Comparison of ENCODE assay signal across 18 cellular contexts in the genomic region with DNA sequence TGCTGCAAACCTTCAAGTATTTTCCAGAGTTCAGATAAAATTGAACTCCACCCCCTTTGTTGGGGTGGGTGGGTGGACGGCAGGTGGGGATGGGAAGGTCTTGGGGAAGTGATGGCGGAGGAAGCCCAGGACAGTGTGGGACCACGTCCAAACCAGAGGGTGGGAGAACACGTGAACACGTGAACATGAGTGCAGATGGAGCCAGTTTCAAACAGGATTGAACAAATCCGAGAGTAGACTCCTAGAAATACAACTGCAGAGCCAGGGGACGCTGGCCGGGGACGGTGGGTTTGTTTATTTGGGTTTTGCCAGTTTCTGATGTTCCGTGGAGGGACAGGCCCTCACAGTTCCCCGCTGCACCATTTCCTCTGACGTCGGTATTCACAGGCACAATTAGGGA. TPM values are rescaled to one million over a fixed set of nuclear protein-coding genes. Genes with fewer than 3 reads are reported as not detected.
DNase-seq lines count a peak whose midpoint lies in the region; ATAC-seq and TF ChIP-seq lines count a peak whose summit lies in the region.
"Had no signal": no experiment of that assay in that cellular context is flagged by ENCODE, and none has a peak within 500 bp of the region (broad histone marks: within the 10 kb centered on the region; RNA-seq: fewer than 3 reads in every experiment).

No MANE protein-coding gene starts in this region.

- no peak for ATAC-seq in stimulated activated naive CD8-positive, alpha-beta T cell treated with anti-CD3 and anti-CD28 coated beads, Interleukin-15, Interleukin-2, amounts not matched to agents 100 U/mL and 50 U/mL, for 24 hours
- ATAC-seq: HepG2 had no signal

- H3K36me3 Mint-ChIP-seq in stimulated activated naive CD8-positive, alpha-beta T cell treated with anti-CD3 and anti-CD28 coated beads, Interleukin-15, Interleukin-2, amounts not matched to agents 100 ng/mL and 50 ng/mL, for 24 hours (ENCODE audit: low read depth) = peaks cover 22% of the 10 kb centered on the region
- peaks cover 29% of the 10 kb centered on the region for H3K36me3 Mint-ChIP-seq in activated naive CD8-positive, alpha-beta T cell treated with anti-CD3 and anti-CD28 coated beads for 36 hours
- peaks cover 9% of the 10 kb centered on the region for H3K36me3 Mint-ChIP-seq in mesothelial cell of epicardium

- no peak for TF ChIP-seq CTCF in mesothelial cell of epicardium (IDR thresholded peaks at IDR 0.05; ENCODE audit: unreplicated experiment)

- peaks cover 27% of the 10 kb centered on the region for H3K9me3 Mint-ChIP-seq in stimulated activated naive CD8-positive, alpha-beta T cell treated with anti-CD3 and anti-CD28 coated beads, Interleukin-15, Interleukin-2, amounts not matched to agents 100 ng/mL and 50 ng/mL, for 24 hours
- peaks cover 29% of the 10 kb centered on the region for H3K9me3 Mint-ChIP-seq in activated naive CD8-positive, alpha-beta T cell treated with anti-CD3 and anti-CD28 coated beads for 36 hours
- peaks cover 23% of the 10 kb centered on the region for H3K9me3 Mint-ChIP-seq in mesothelial cell of epicardium

- H3K4me1 Mint-ChIP-seq in stimulated activated naive CD8-positive, alpha-beta T cell treated with anti-CD3 and anti-CD28 coated beads, Interleukin-15, Interleukin-2, amounts not matched to agents 100 ng/mL and 50 ng/mL, for 24 hours (ENCODE audit: low read depth) = peaks cover 22% of the 10 kb centered on the region
- H3K4me1 Mint-ChIP-seq in activated naive CD8-positive, alpha-beta T cell treated with anti-CD3 and anti-CD28 coated beads for 36 hours = peaks cover 29% of the 10 kb centered on the region
- H3K4me1 Mint-ChIP-seq in mesothelial cell of epicardium = peaks cover 35% of the 10 kb centered on the region

- peak overlapping the region; percentile 66 for H3K27ac Mint-ChIP-seq in stimulated activated naive CD8-positive, alpha-beta T cell treated with anti-CD3 and anti-CD28 coated beads, Interleukin-15, Interleukin-2, amounts not matched to agents 100 ng/mL and 50 ng/mL, for 24 hours
- no peak overlapping the region for H3K27ac Mint-ChIP-seq in activated naive CD8-positive, alpha-beta T cell treated with anti-CD3 and anti-CD28 coated beads for 36 hours
- peak overlapping the region; percentile 92 for H3K27ac Mint-ChIP-seq in mesothelial cell of epicardium
- H3K27ac Mint-ChIP-seq: memory B cell had no signal

- no peaks in the 10 kb centered on the region for H3K27me3 Mint-ChIP-seq in stimulated activated naive CD8-positive, alpha-beta T cell treated with anti-CD3 and anti-CD28 coated beads, Interleukin-15, Interleukin-2, amounts not matched to agents 100 ng/mL and 50 ng/mL, for 24 hours
- H3K27me3 Mint-ChIP-seq in activated naive CD8-positive, alpha-beta T cell treated with anti-CD3 and anti-CD28 coated beads for 36 hours = no peaks in the 10 kb centered on the region
- no peaks in the 10 kb centered on the region for H3K27me3 Mint-ChIP-seq in mesothelial cell of epicardium (ENCODE audit: low read depth)

- no peak for DNase-seq in stimulated activated naive CD8-positive, alpha-beta T cell treated with anti-CD3 and anti-CD28 coated beads, Interleukin-15, Interleukin-2, amounts not matched to agents 100 U/mL and 50 U/mL, for 24 hours
- no peak for DNase-seq in activated naive CD8-positive, alpha-beta T cell treated with anti-CD3 and anti-CD28 coated beads for 36 hours
- DNase-seq in mesothelial cell of epicardium (ENCODE audit: low spot score in 2 of 2, unreplicated experiment in 2 of 2) (no peak), occipital lobe (lab: John Stamatoyannopoulos, UW) (no peak), NCI-H2171 (lab: John Stamatoyannopoulos, UW) (no peak), MV-4-11 (lab: John Stamatoyannopoulos, UW) (no peak), Ammon's horn (ENCODE audit: low spot score) (no peak)
- DNase-seq: Calu3, dorsolateral prefrontal cortex, esophagus squamous epithelium, NCI-H2029 treated with DMSO at 0.1 percent for 48 hours, NCI-H524, SHP77 had no signal

- H3K4me3 Mint-ChIP-seq in stimulated activated naive CD8-positive, alpha-beta T cell treated with anti-CD3 and anti-CD28 coated beads, Interleukin-15, Interleukin-2, amounts not matched to agents 100 ng/mL and 50 ng/mL, for 24 hours = peak overlapping the region; percentile 69
- peak overlapping the region; percentile 26 for H3K4me3 Mint-ChIP-seq in activated naive CD8-positive, alpha-beta T cell treated with anti-CD3 and anti-CD28 coated beads for 36 hours
- no peak overlapping the region for H3K4me3 Mint-ChIP-seq in mesothelial cell of epicardium
- H3K4me3 Mint-ChIP-seq: memory B cell; T-helper 1 cell treated with Interleukin-12 subunit alpha and Interleukin-12 subunit beta and Interleukin-4 antibody, amounts not matched to agents 30 μg/mL and 1 μg/mL, for 36 hours had no signal

RNA-seq across cellular contexts. Expression of a gene that starts 2.9 kb away (rescaled TPM):
- total RNA-seq in activated naive CD8-positive, alpha-beta T cell treated with anti-CD3 and anti-CD28 coated beads for 36 hours = not detected
- not detected in 3 replicates for total RNA-seq in mesothelial cell of epicardium
- not detected for total RNA-seq in occipital lobe
- total RNA-seq: Calu3, esophagus squamous epithelium, HepG2, kidney epithelial cell had no signal

RNA-seq across cellular contexts. Expression of a gene that starts 8.4 kb away (rescaled TPM):
- total RNA-seq in activated naive CD8-positive, alpha-beta T cell treated with anti-CD3 and anti-CD28 coated beads for 36 hours = not detected
- total RNA-seq in mesothelial cell of epicardium (not detected in 3 replicates), occipital lobe (not detected)
- total RNA-seq: Calu3, esophagus squamous epithelium, HepG2, kidney epithelial cell had no signal

RNA-seq across cellular contexts. Expression of a gene that starts 10.2 kb away (rescaled TPM):
- not detected for total RNA-seq in activated naive CD8-positive, alpha-beta T cell treated with anti-CD3 and anti-CD28 coated beads for 36 hours
- not detected in 3 replicates for total RNA-seq in mesothelial cell of epicardium
- not detected for total RNA-seq in occipital lobe
- total RNA-seq: Calu3, esophagus squamous epithelium, HepG2, kidney epithelial cell had no signal

RNA-seq across cellular contexts. Expression of a gene that starts 25.1 kb away (rescaled TPM):
- total RNA-seq in activated naive CD8-positive, alpha-beta T cell treated with anti-CD3 and anti-CD28 coated beads for 36 hours = not detected
- total RNA-seq in mesothelial cell of epicardium (not detected in 3 replicates), occipital lobe (not detected)
- total RNA-seq: Calu3, dorsolateral prefrontal cortex, esophagus squamous epithelium, HepG2, kidney epithelial cell had no signal

RNA-seq across cellular contexts. Expression of a gene that starts 32.0 kb away (rescaled TPM):
- not detected for total RNA-seq in activated naive CD8-positive, alpha-beta T cell treated with anti-CD3 and anti-CD28 coated beads for 36 hours
- not detected in 3 replicates for total RNA-seq in mesothelial cell of epicardium
- total RNA-seq in occipital lobe = not detected
- total RNA-seq: Calu3, dorsolateral prefrontal cortex, esophagus squamous epithelium, HepG2, kidney epithelial cell had no signal
